Comparison of ENCODE assay signal across 1 cellular context in the genomic region with DNA sequence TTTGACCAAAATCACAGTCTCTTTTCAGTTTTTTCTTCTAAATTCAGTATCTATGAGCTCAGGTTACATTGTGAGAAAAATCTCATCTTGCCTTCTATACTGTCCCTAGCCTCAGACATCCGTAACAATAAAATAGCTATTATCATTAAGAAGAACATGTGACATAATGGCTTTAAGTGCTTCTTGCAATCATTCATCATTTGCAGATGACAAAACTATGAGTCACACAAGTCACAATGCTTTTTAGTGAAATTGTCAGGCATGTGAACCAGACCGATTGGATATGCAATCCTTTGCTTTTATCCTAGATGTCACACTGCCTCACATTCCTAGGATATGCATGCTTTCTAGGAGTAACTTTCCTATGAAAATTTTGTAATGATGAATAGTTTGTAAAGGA.
TF ChIP-seq lines count a peak whose summit lies in the region.

No MANE protein-coding gene starts in this region.

TF ChIP-seq in HEK293, 187 proteins besides CTCF, POLR2A, EP300 and RAD21 (continued from another document):
- TF ChIP-seq, protein P1, sequence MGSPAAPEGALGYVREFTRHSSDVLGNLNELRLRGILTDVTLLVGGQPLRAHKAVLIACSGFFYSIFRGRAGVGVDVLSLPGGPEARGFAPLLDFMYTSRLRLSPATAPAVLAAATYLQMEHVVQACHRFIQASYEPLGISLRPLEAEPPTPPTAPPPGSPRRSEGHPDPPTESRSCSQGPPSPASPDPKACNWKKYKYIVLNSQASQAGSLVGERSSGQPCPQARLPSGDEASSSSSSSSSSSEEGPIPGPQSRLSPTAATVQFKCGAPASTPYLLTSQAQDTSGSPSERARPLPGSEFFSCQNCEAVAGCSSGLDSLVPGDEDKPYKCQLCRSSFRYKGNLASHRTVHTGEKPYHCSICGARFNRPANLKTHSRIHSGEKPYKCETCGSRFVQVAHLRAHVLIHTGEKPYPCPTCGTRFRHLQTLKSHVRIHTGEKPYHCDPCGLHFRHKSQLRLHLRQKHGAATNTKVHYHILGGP (tag by site-specific recombination; IDR thresholded peaks at IDR 0.05) = no peak; the same call in 1 of the 2 replicates
- no peak for TF ChIP-seq ZNF114 (tag by site-specific recombination; IDR thresholded peaks at IDR 0.05)
- TF ChIP-seq ZFP3 (tag by site-specific recombination; IDR thresholded peaks at IDR 0.05; ENCODE audit: low read depth) = no peak
- no peak for TF ChIP-seq ZSCAN23 (tag by site-specific recombination; IDR thresholded peaks at IDR 0.05)
- TF ChIP-seq ZNF311 (tag by site-specific recombination; IDR thresholded peaks at IDR 0.05; ENCODE audit: borderline replicate concordance) = no peak
- no peak for TF ChIP-seq MYNN (tag by site-specific recombination; IDR thresholded peaks at IDR 0.05; ENCODE audit: borderline replicate concordance)
- TF ChIP-seq ZNF776 (tag by site-specific recombination; IDR thresholded peaks at IDR 0.05; ENCODE audit: borderline replicate concordance) = no peak
- TF ChIP-seq, protein P2, sequence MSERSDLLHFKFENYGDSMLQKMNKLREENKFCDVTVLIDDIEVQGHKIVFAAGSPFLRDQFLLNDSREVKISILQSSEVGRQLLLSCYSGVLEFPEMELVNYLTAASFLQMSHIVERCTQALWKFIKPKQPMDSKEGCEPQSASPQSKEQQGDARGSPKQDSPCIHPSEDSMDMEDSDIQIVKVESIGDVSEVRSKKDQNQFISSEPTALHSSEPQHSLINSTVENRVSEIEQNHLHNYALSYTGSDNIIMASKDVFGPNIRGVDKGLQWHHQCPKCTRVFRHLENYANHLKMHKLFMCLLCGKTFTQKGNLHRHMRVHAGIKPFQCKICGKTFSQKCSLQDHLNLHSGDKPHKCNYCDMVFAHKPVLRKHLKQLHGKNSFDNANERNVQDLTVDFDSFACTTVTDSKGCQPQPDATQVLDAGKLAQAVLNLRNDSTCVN (tag by site-specific recombination; optimal IDR thresholded peaks at IDR 0.05) = no peak
- TF ChIP-seq ZNF843 (tag by site-specific recombination; IDR thresholded peaks at IDR 0.05) = no peak
- TF ChIP-seq REPIN1 (tag by site-specific recombination; IDR thresholded peaks at IDR 0.05; ENCODE audit: low read depth) = no peak
- TF ChIP-seq ZNF768 (tag by site-specific recombination; IDR thresholded peaks at IDR 0.05) = no peak
- TF ChIP-seq ZNF76 (tag by site-specific recombination; IDR thresholded peaks at IDR 0.05; ENCODE audit: borderline replicate concordance, low read depth) = no peak
- no peak for TF ChIP-seq ZNF24 (tag by site-specific recombination; IDR thresholded peaks at IDR 0.05)
- TF ChIP-seq ZNF184 (tag by site-specific recombination; IDR thresholded peaks at IDR 0.05) = no peak
- TF ChIP-seq ZNF132 (tag by site-specific recombination; IDR thresholded peaks at IDR 0.05; ENCODE audit: borderline replicate concordance) = no peak
- TF ChIP-seq, protein P3, sequence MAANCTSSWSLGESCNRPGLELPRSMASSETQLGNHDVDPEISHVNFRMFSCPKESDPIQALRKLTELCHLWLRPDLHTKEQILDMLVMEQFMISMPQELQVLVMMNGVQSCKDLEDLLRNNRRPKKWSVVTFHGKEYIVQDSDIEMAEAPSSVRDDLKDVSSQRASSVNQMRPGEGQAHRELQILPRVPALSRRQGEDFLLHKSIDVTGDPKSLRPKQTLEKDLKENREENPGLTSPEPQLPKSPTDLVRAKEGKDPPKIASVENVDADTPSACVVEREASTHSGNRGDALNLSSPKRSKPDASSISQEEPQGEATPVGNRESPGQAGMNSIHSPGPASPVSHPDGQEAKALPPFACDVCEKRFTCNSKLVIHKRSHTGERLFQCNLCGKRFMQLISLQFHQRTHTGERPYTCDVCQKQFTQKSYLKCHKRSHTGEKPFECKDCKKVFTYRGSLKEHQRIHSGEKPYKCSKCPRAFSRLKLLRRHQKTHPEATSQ (tag by site-specific recombination; IDR thresholded peaks at IDR 0.05) = no peak
